Comparison of ENCODE assay signal across 15 cellular contexts in the genomic region with DNA sequence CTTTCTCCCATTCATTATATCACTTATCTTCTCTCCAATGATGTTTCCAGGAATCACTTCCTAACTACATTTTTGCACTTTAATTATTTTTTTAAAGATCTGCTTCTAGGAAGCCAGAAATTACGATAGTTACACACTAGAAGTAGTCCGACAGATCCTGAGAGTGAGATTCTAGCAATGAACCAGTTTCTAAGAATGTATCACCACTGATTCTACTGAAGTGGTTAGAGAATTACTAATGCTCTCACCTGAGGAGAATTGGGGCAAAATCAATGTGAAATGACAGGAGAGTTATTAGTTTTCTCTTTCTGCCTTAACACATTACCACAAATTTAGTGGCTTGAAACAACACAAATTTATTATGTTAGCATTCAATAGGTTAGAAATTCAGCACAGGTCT.
"Had no signal": no experiment of that assay in that cellular context is flagged by ENCODE, and none has a peak within 500 bp of the region (broad histone marks: within the 10 kb centered on the region; RNA-seq: fewer than 3 reads in every experiment).

No MANE protein-coding gene starts in this region.

- H3K27ac Mint-ChIP-seq: naive B cell; stimulated activated naive B cell treated with anti-CD40 and anti-IgM and Interleukin-4, amounts not matched to agents 10 μg/mL and 1 μg/mL and 100 μg/mL, for 72 hours; type B pancreatic cell had no signal

- ATAC-seq: esophagus mucosa; heart right ventricle; sciatic nerve; stimulated activated naive B cell treated with anti-CD40 and anti-IgM and Interleukin-4, amounts not matched to agents 10 μg/mL and 1 μg/mL and 100 μg/mL, for 72 hours had no signal

- DNase-seq: effector memory CD4-positive, alpha-beta T cell; heart right ventricle; hypothalamus; kidney glomerular epithelial cell; mesendoderm; naive B cell; posterior cingulate gyrus; spleen; stimulated activated CD4-positive, alpha-beta T cell treated with anti-CD3 and anti-CD28 coated beads, Interleukin-15, amount 100 ng/mL, for 24 hours; stimulated activated CD4-positive, alpha-beta T cell treated with anti-CD3 and anti-CD28 coated beads, Interleukin-1b, Interleukin-23, amount 100 ng/mL, for 48 hours; stimulated activated CD4-positive, alpha-beta T cell treated with anti-CD3 and anti-CD28 coated beads, Interleukin-4, amount 100 ng/mL, for 24 hours; stimulated activated naive B cell treated with anti-CD40 and anti-IgM and Interleukin-4, amounts not matched to agents 10 μg/mL and 1 μg/mL and 100 μg/mL, for 72 hours had no signal

- H3K9me3 Mint-ChIP-seq: naive B cell; stimulated activated naive B cell treated with anti-CD40 and anti-IgM and Interleukin-4, amounts not matched to agents 10 μg/mL and 1 μg/mL and 100 μg/mL, for 72 hours had no signal

- H3K36me3 Mint-ChIP-seq: naive B cell; stimulated activated naive B cell treated with anti-CD40 and anti-IgM and Interleukin-4, amounts not matched to agents 10 μg/mL and 1 μg/mL and 100 μg/mL, for 72 hours; type B pancreatic cell had no signal

- H3K4me3 Mint-ChIP-seq: naive B cell; stimulated activated naive B cell treated with anti-CD40 and anti-IgM and Interleukin-4, amounts not matched to agents 10 μg/mL and 1 μg/mL and 100 μg/mL, for 72 hours; type B pancreatic cell had no signal

- H3K27me3 Mint-ChIP-seq: type B pancreatic cell had no signal
